Comparison of ENCODE assay signal across 22 cellular contexts in the genomic region with DNA sequence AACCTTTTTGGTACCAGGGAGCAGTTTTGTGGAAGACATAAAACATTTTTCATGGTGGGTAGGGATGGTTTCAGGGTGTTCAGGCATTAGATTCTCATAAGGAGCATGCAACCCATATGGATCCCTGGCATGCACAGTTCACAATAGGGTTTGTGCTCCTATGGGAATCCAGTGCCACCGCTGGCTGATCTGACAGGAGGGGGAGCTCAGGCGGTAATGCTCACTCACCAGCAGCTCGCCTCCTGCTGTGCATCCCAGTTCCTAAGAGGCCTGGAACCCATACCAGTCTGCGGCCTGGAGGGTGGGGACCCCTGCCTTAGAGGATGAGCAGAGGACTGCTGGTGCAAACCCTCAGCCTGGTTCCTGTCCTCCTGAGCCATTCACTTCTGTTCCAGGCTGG.
"Had no signal": no experiment of that assay in that cellular context is flagged by ENCODE, and none has a peak within 500 bp of the region (broad histone marks: within the 10 kb centered on the region; RNA-seq: fewer than 3 reads in every experiment).

No MANE protein-coding gene starts in this region.

- H3K9me3 ChIP-seq: ascending aorta, breast epithelium, psoas muscle, thoracic aorta had no signal

- DNase-seq: activated CD4-positive, alpha-beta T cell treated with anti-CD3 and anti-CD28 coated beads for 1 hour; activated CD8-positive, alpha-beta memory T cell treated with anti-CD3 and anti-CD28 coated beads for 24 hours; activated CD8-positive, alpha-beta memory T cell treated with anti-CD3 and anti-CD28 coated beads, Interleukin-2, amount 50 U/mL, for 48 hours; activated effector memory CD4-positive, alpha-beta T cell treated with Interleukin-2 at 50 U/mL for 16 hours; activated naive CD4-positive, alpha-beta T cell treated with anti-CD3 and anti-CD28 coated beads, Interleukin-2, amount 10 ng/mL, durations not matched to agents 7 days and 5 days; activated T-cell treated with anti-CD3 and anti-CD28 coated beads, Interleukin-2, amount 50 U/mL, for 48 hours; cerebellar nuclear complex; cortex of kidney; effector CD4-positive, alpha-beta T cell; head of caudate nucleus; immature natural killer cell; left ventricle myocardium superior; nephron progenitor cell; psoas muscle; right cardiac atrium; stimulated activated CD4-positive, alpha-beta T cell treated with anti-CD3 and anti-CD28 coated beads, Interleukin-4, amount 100 ng/mL, for 24 hours; T-helper 17 cell had no signal

- H3K27me3 Mint-ChIP-seq: activated naive CD4-positive, alpha-beta T cell treated with anti-CD3 and anti-CD28 coated beads, Interleukin-2, amount 10 ng/mL, durations not matched to agents 7 days and 5 days had no signal

- H3K4me1 Mint-ChIP-seq: activated naive CD4-positive, alpha-beta T cell treated with anti-CD3 and anti-CD28 coated beads, Interleukin-2, amount 10 ng/mL, durations not matched to agents 7 days and 5 days; immature natural killer cell; stimulated activated effector memory CD8-positive, alpha-beta T cell treated with anti-CD3 and anti-CD28 coated beads, Interleukin-12 subunit alpha, Interleukin-12 subunit beta, amount 100 ng/mL, for 72 hours; T-helper 17 cell had no signal

- FAIRE-seq: frontal cortex had no signal

- H3K36me3 ChIP-seq: ascending aorta, breast epithelium, thoracic aorta had no signal

- H3K27me3 ChIP-seq: ascending aorta, breast epithelium had no signal

- H3K4me3 Mint-ChIP-seq: activated naive CD4-positive, alpha-beta T cell treated with anti-CD3 and anti-CD28 coated beads, Interleukin-2, amount 10 ng/mL, durations not matched to agents 7 days and 5 days; immature natural killer cell; nephron progenitor cell; stimulated activated effector memory CD8-positive, alpha-beta T cell treated with anti-CD3 and anti-CD28 coated beads, Interleukin-12 subunit alpha, Interleukin-12 subunit beta, amount 100 ng/mL, for 72 hours; T-helper 17 cell had no signal

- H3K4me3 ChIP-seq: breast epithelium, psoas muscle had no signal

- H3K4me1 ChIP-seq: ascending aorta, breast epithelium, psoas muscle had no signal

- H3K36me3 Mint-ChIP-seq: activated naive CD4-positive, alpha-beta T cell treated with anti-CD3 and anti-CD28 coated beads, Interleukin-2, amount 10 ng/mL, durations not matched to agents 7 days and 5 days; immature natural killer cell; stimulated activated effector memory CD8-positive, alpha-beta T cell treated with anti-CD3 and anti-CD28 coated beads, Interleukin-12 subunit alpha, Interleukin-12 subunit beta, amount 100 ng/mL, for 72 hours had no signal

- ATAC-seq: stimulated activated effector memory CD8-positive, alpha-beta T cell treated with anti-CD3 and anti-CD28 coated beads, Interleukin-12 subunit alpha, Interleukin-12 subunit beta, amount 100 ng/mL, for 72 hours; T-helper 17 cell had no signal

- H3K27ac ChIP-seq: ascending aorta, psoas muscle had no signal

- H3K9me3 Mint-ChIP-seq: activated naive CD4-positive, alpha-beta T cell treated with anti-CD3 and anti-CD28 coated beads, Interleukin-2, amount 10 ng/mL, durations not matched to agents 7 days and 5 days; immature natural killer cell; stimulated activated effector memory CD8-positive, alpha-beta T cell treated with anti-CD3 and anti-CD28 coated beads, Interleukin-12 subunit alpha, Interleukin-12 subunit beta, amount 100 ng/mL, for 72 hours had no signal

- H3K27ac Mint-ChIP-seq: activated naive CD4-positive, alpha-beta T cell treated with anti-CD3 and anti-CD28 coated beads, Interleukin-2, amount 10 ng/mL, durations not matched to agents 7 days and 5 days; immature natural killer cell; nephron progenitor cell; stimulated activated effector memory CD8-positive, alpha-beta T cell treated with anti-CD3 and anti-CD28 coated beads, Interleukin-12 subunit alpha, Interleukin-12 subunit beta, amount 100 ng/mL, for 72 hours; T-helper 17 cell had no signal
